24 cellular contexts compared by ENCODE assay signal in the genomic region with DNA sequence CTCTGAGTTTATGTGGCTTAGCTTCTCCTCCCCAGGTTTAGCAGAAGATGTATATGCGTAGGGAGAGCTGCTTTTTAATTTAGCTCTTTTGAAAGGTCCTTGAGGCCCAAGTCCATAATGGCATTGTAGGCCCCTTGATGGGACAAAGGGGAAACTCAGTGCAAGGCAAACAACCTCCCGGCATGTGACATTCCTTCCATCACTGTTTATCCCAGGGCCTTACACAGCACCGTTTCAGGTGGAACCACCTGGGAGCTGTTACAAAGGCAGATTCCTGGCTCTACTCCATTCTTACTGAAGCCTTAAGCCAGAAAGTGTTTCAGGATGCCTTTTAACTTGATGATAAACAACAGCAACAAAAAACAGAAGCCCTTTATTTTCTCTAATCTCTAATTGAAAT.
"Had no signal": no experiment of that assay in that cellular context is flagged by ENCODE, and none has a peak within 500 bp of the region (broad histone marks: within the 10 kb centered on the region; RNA-seq: fewer than 3 reads in every experiment).

No MANE protein-coding gene starts in this region.

- ATAC-seq: mucosa of descending colon; naive thymus-derived CD4-positive, alpha-beta T cell; natural killer cell treated with Interleukin-12 subunit alpha and Interleukin-12 subunit beta and Interleukin-15 and Interleukin-18, amount 100 ng/mL, for 72 hours; right lobe of liver; stimulated activated naive B cell treated with anti-CD40 and anti-IgM and Interleukin-4, amounts not matched to agents 10 μg/mL and 1 μg/mL and 100 μg/mL, for 72 hours; stimulated activated naive CD8-positive, alpha-beta T cell treated with anti-CD3 and anti-CD28 coated beads, Interleukin-15, Interleukin-2, amounts not matched to agents 100 U/mL and 50 U/mL, for 24 hours; upper lobe of right lung had no signal

- H3K4me3 Mint-ChIP-seq: memory B cell; naive thymus-derived CD4-positive, alpha-beta T cell; natural killer cell treated with Interleukin-12 subunit alpha and Interleukin-12 subunit beta and Interleukin-15 and Interleukin-18, amount 100 ng/mL, for 72 hours; stimulated activated naive B cell treated with anti-CD40 and anti-IgM and Interleukin-4, amounts not matched to agents 10 μg/mL and 1 μg/mL and 100 μg/mL, for 72 hours had no signal

- H3K9me3 ChIP-seq: left ventricle myocardium inferior, mucosa of descending colon, ovary, right atrium auricular region, right lobe of liver, stomach, testis, thyroid gland, transverse colon, upper lobe of right lung had no signal

- H3K4me1 ChIP-seq: left ventricle myocardium inferior, right atrium auricular region, right lobe of liver, stomach, testis, thyroid gland, transverse colon, upper lobe of right lung had no signal

- H3K4me3 ChIP-seq: left ventricle myocardium inferior, lung, mucosa of descending colon, ovary, right atrium auricular region, right lobe of liver, smooth muscle cell, stomach, testis, thyroid gland, transverse colon, upper lobe of right lung had no signal

- H3K27ac Mint-ChIP-seq: memory B cell; naive thymus-derived CD4-positive, alpha-beta T cell; natural killer cell treated with Interleukin-12 subunit alpha and Interleukin-12 subunit beta and Interleukin-15 and Interleukin-18, amount 100 ng/mL, for 72 hours; progenitor cell of endocrine pancreas; stimulated activated naive B cell treated with anti-CD40 and anti-IgM and Interleukin-4, amounts not matched to agents 10 μg/mL and 1 μg/mL and 100 μg/mL, for 72 hours had no signal

- H3K4me2 ChIP-seq: smooth muscle cell had no signal

- H3K36me3 Mint-ChIP-seq: memory B cell; naive thymus-derived CD4-positive, alpha-beta T cell; natural killer cell treated with Interleukin-12 subunit alpha and Interleukin-12 subunit beta and Interleukin-15 and Interleukin-18, amount 100 ng/mL, for 72 hours; stimulated activated naive B cell treated with anti-CD40 and anti-IgM and Interleukin-4, amounts not matched to agents 10 μg/mL and 1 μg/mL and 100 μg/mL, for 72 hours had no signal

- H3K27ac ChIP-seq: left ventricle myocardium inferior, ovary, right atrium auricular region, right lobe of liver, stomach, testis, thyroid gland, transverse colon, upper lobe of right lung had no signal

- H3K27me3 Mint-ChIP-seq: natural killer cell treated with Interleukin-12 subunit alpha and Interleukin-12 subunit beta and Interleukin-15 and Interleukin-18, amount 100 ng/mL, for 72 hours; progenitor cell of endocrine pancreas; stimulated activated naive B cell treated with anti-CD40 and anti-IgM and Interleukin-4, amounts not matched to agents 10 μg/mL and 1 μg/mL and 100 μg/mL, for 72 hours had no signal

- H3K27me3 ChIP-seq: ovary, right atrium auricular region, right lobe of liver, stomach, testis, thyroid gland, transverse colon, upper lobe of right lung had no signal

- H3K36me3 ChIP-seq: left ventricle myocardium inferior, ovary, right atrium auricular region, right lobe of liver, stomach, thyroid gland, transverse colon, upper lobe of right lung had no signal

- DNase-seq: islet precursor cell; left ventricle myocardium inferior; midbrain; mucosa of descending colon; naive thymus-derived CD4-positive, alpha-beta T cell; ovary; right lobe of liver; stimulated activated CD4-positive, alpha-beta T cell treated with anti-CD3 and anti-CD28 coated beads, Interleukin-1b, Interleukin-23, amount 100 ng/mL, for 48 hours; stimulated activated CD4-positive, alpha-beta T cell treated with anti-CD3 and anti-CD28 coated beads, Interleukin-2, amount 100 ng/mL, for 48 hours; stimulated activated CD4-positive, alpha-beta T cell treated with anti-CD3 and anti-CD28 coated beads, Interleukin-4, amount 100 ng/mL, for 4 hours; stimulated activated CD8-positive, alpha-beta memory T cell treated with anti-CD3 and anti-CD28 coated beads, Interleukin-4, amount 100 ng/mL, for 48 hours; stimulated activated naive B cell treated with anti-CD40 and anti-IgM and Interleukin-4, amounts not matched to agents 10 μg/mL and 1 μg/mL and 100 μg/mL, for 72 hours; stimulated activated naive CD8-positive, alpha-beta T cell treated with anti-CD3 and anti-CD28 coated beads, Interleukin-15, Interleukin-2, amounts not matched to agents 100 U/mL and 50 U/mL, for 24 hours; stomach; testis; thyroid gland; transverse colon; upper lobe of right lung had no signal

- H3K4me1 Mint-ChIP-seq: memory B cell; naive thymus-derived CD4-positive, alpha-beta T cell; stimulated activated naive B cell treated with anti-CD40 and anti-IgM and Interleukin-4, amounts not matched to agents 10 μg/mL and 1 μg/mL and 100 μg/mL, for 72 hours had no signal
